Comparison of ENCODE assay signal across 1 cellular context in the genomic region with DNA sequence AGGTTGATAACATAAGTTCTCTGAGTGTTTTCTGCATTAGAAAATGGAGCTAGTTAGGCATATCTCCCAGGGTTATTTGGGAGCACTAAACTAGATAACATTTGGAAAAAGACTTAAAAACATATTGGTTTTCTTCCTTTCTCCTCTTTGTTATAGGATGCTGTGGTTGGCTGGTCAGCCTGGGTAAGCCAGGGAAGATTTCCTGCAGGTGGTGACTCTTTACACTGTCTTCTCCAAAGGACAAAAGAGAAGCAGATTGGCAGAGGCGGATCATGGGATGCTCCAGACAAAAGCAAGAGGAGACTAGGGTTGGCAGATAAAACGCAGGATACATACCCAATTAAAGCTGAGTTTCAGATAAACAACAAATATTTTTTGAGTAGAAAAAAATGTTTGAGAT.
TF ChIP-seq lines count a peak whose summit lies in the region.

No MANE protein-coding gene starts in this region.

TF ChIP-seq in IMR-90, 13 proteins besides CTCF, POLR2A, EP300 and RAD21 (continued from another document):
- TF ChIP-seq RFX5 (IDR thresholded peaks at IDR 0.05; ENCODE audit: low read depth, low read length): no peak
- TF ChIP-seq, protein P1, sequence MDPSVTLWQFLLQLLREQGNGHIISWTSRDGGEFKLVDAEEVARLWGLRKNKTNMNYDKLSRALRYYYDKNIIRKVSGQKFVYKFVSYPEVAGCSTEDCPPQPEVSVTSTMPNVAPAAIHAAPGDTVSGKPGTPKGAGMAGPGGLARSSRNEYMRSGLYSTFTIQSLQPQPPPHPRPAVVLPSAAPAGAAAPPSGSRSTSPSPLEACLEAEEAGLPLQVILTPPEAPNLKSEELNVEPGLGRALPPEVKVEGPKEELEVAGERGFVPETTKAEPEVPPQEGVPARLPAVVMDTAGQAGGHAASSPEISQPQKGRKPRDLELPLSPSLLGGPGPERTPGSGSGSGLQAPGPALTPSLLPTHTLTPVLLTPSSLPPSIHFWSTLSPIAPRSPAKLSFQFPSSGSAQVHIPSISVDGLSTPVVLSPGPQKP (IDR thresholded peaks at IDR 0.05; ENCODE audit: borderline replicate concordance, low read depth, low read length): no peak
- TF ChIP-seq CHD1 (IDR thresholded peaks at IDR 0.05; ENCODE audit: low read depth, low read length): no peak
- no peak for TF ChIP-seq BHLHE40 (IDR thresholded peaks at IDR 0.05; ENCODE audit: low read depth, low read length)
- no peak for TF ChIP-seq SMC3 (IDR thresholded peaks at IDR 0.05; ENCODE audit: low read depth, low read length)
- no peak for TF ChIP-seq NFE2L2 (IDR thresholded peaks at IDR 0.05; ENCODE audit: low read depth, low read length)
- TF ChIP-seq CEBPB (IDR thresholded peaks at IDR 0.05; ENCODE audit: low read depth, low read length): no peak
- no peak for TF ChIP-seq RCOR1 (IDR thresholded peaks at IDR 0.05; ENCODE audit: insufficient replicate concordance, low read length)
- no peak for TF ChIP-seq FOS (IDR thresholded peaks at IDR 0.05; ENCODE audit: low read depth, low read length)
- TF ChIP-seq MAZ (IDR thresholded peaks at IDR 0.05; ENCODE audit: borderline replicate concordance, low read depth, low read length): no peak
